Comparison of ENCODE assay signal across 17 cellular contexts in the genomic region with DNA sequence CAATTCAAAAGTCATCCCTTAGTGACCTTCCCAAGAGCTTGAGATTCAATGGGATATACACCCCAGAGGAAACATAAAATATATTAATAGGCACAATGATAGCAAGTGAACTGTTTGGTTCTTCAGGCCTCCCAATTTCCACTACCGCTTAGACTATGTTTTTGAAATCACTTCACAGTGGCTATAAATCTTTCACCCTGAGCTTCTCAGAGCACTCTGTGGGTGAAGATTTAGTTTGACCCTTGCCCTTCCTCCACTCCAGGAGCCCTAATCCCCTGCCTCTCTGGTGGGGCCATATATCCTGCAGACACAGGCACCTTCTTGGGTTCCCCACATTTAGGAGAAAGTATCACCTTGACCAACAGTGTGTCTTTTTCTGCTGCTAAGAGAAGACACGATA.
A peak's percentile ranks its signal among the peaks of the same experiment; 100 is the strongest.
DNase-seq lines count a peak whose midpoint lies in the region; ATAC-seq and TF ChIP-seq lines count a peak whose summit lies in the region.
"Had no signal": no experiment of that assay in that cellular context is flagged by ENCODE, and none has a peak within 500 bp of the region (broad histone marks: within the 10 kb centered on the region; RNA-seq: fewer than 3 reads in every experiment).

No MANE protein-coding gene starts in this region.

- H3K79me2 ChIP-seq in DND-41 (ENCODE audit: insufficient read depth, low read length) (peaks cover 4% of the 10 kb centered on the region; the same call in 1 of the 2 replicates), Karpas-422 (ENCODE audit: low read length) (no peaks in the 10 kb centered on the region), neural cell (replicated peaks; ENCODE audit: insufficient read depth, low read length) (no peaks in the 10 kb centered on the region)

- H3K4me1 ChIP-seq in DND-41 (ENCODE audit: insufficient read depth, low read length) (no peaks in the 10 kb centered on the region), Karpas-422 (ENCODE audit: low read length) (peaks cover 71% of the 10 kb centered on the region), esophagus muscularis mucosa (peaks cover 7 to 14% (median 9%) of the 10 kb centered on the region in 4 donors), endodermal cell (ENCODE audit: control insufficient read depth, insufficient read depth, low read length) (no peaks in the 10 kb centered on the region)

- TF ChIP-seq CTCF in DND-41 (IDR thresholded peaks at IDR 0.05; ENCODE audit: borderline replicate concordance, extremely low read depth, low read length, poor library complexity, severe bottlenecking) (no peak), esophagus muscularis mucosa (IDR thresholded peaks at IDR 0.05) (no peak), neural cell (IDR thresholded peaks at IDR 0.05; ENCODE audit: poor library complexity, severe bottlenecking) (no peak), endodermal cell (conservative IDR thresholded peaks at IDR 0.05) (no peak)

- no peak for TF ChIP-seq RAD21 in neural cell (conservative IDR thresholded peaks at IDR 0.05)

- no peak overlapping the region for H3K4me3 ChIP-seq in DND-41 (ENCODE audit: low read depth in 1 of 2, low read length in 2 of 2)
- H3K4me3 ChIP-seq in Karpas-422 (ENCODE audit: low read length) = no peak overlapping the region; the same call in 1 of the 2 replicates
- no peak overlapping the region for H3K4me3 ChIP-seq in esophagus muscularis mucosa
- no peak overlapping the region for H3K4me3 ChIP-seq in neural cell (ENCODE audit: low read length)
- H3K4me3 ChIP-seq in endodermal cell (ENCODE audit: low read length) = no peak overlapping the region
- H3K4me3 ChIP-seq: GM23248, HAP-1 had no signal

- TF ChIP-seq EP300 in esophagus muscularis mucosa (IDR thresholded peaks at IDR 0.05) = no peak
- TF ChIP-seq EP300 in neural cell (conservative IDR thresholded peaks at IDR 0.05; ENCODE audit: poor library complexity, severe bottlenecking) = no peak

- H3K27me3 ChIP-seq in DND-41 (ENCODE audit: insufficient read depth, low read length, poor library complexity) = no peaks in the 10 kb centered on the region
- no peaks in the 10 kb centered on the region for H3K27me3 ChIP-seq in Karpas-422 (ENCODE audit: low read length)
- no peaks in the 10 kb centered on the region for H3K27me3 ChIP-seq in esophagus muscularis mucosa
- no peaks in the 10 kb centered on the region for H3K27me3 ChIP-seq in neural cell (ENCODE audit: insufficient read depth, low read depth, low read length)
- H3K27me3 ChIP-seq in endodermal cell (ENCODE audit: control insufficient read depth, insufficient read depth, low read length, poor library complexity, severe bottlenecking) = no peaks in the 10 kb centered on the region
- H3K27me3 ChIP-seq: BE2C had no signal

- H3K36me3 Mint-ChIP-seq in endodermal cell (ENCODE audit: low read depth) = no peaks in the 10 kb centered on the region
- peaks cover 0 to 6% (median 0%) of the 10 kb centered on the region in 3 donors for H3K36me3 Mint-ChIP-seq in immature natural killer cell
- H3K36me3 Mint-ChIP-seq: CD4-positive, CD25-positive, alpha-beta regulatory T cell; CD8-positive, alpha-beta memory T cell had no signal

- ATAC-seq in DND-41 (ENCODE audit: insufficient read depth, low read depth) = no peak

- H3K27ac Mint-ChIP-seq in endodermal cell (no peak overlapping the region), immature natural killer cell (no peak overlapping the region)
- H3K27ac Mint-ChIP-seq: CD4-positive, CD25-positive, alpha-beta regulatory T cell; CD8-positive, alpha-beta memory T cell had no signal

- intact Hi-C loops in esophagus muscularis mucosa (cut with DNase I) = no loop called here

- H3K27ac ChIP-seq in DND-41 (ENCODE audit: low read length) = 0 out of 2 replicates have a peak overlapping the region, but pooled peaks have one; percentile 15
- peak overlapping the region; percentile 92 for H3K27ac ChIP-seq in Karpas-422 (ENCODE audit: low read length)
- no peak overlapping the region for H3K27ac ChIP-seq in esophagus muscularis mucosa (replicated peaks in 1 of 4)
- peak overlapping the region; percentile 1 for H3K27ac ChIP-seq in neural cell (ENCODE audit: low read length)
- H3K27ac ChIP-seq in endodermal cell (ENCODE audit: low read depth, low read length) = no peak overlapping the region
- H3K27ac ChIP-seq: GM23248, HL-60 had no signal

- H3K27me3 Mint-ChIP-seq in endodermal cell (ENCODE audit: insufficient read depth) = no peaks in the 10 kb centered on the region
- peaks cover 0 to 12% (median 0%) of the 10 kb centered on the region in 3 donors for H3K27me3 Mint-ChIP-seq in immature natural killer cell (ENCODE audit: low read depth in 3 of 3)
- H3K27me3 Mint-ChIP-seq: CD4-positive, CD25-positive, alpha-beta regulatory T cell had no signal

- peaks cover 2% of the 10 kb centered on the region for H3F3A ChIP-seq in neural cell (ENCODE audit: insufficient read depth, low read length, poor library complexity, severe bottlenecking)

- H3K36me3 ChIP-seq in DND-41 (ENCODE audit: insufficient read depth, low read length) (peaks cover 69% of the 10 kb centered on the region), Karpas-422 (ENCODE audit: insufficient read depth, low read length) (no peaks in the 10 kb centered on the region), esophagus muscularis mucosa (peaks cover 0 to 37% (median 19%) of the 10 kb centered on the region in 4 donors), neural cell (ENCODE audit: insufficient read depth, low read length) (no peaks in the 10 kb centered on the region), endodermal cell (ENCODE audit: control insufficient read depth, insufficient read depth, low read length) (no peaks in the 10 kb centered on the region)
- H3K36me3 ChIP-seq: HAP-1 had no signal

- H3K9me2 ChIP-seq in Karpas-422 (replicated peaks; ENCODE audit: insufficient read depth, low read length) (no peaks in the 10 kb centered on the region), neural cell (ENCODE audit: insufficient read depth, low read length) (no peaks in the 10 kb centered on the region)

- H4K20me1 ChIP-seq in DND-41 (ENCODE audit: insufficient read depth, low read length) = peaks cover 3% of the 10 kb centered on the region; the same call in 1 of the 2 replicates
- no peaks in the 10 kb centered on the region for H4K20me1 ChIP-seq in Karpas-422 (ENCODE audit: insufficient read depth, low read depth, low read length)
- H4K20me1 ChIP-seq in neural cell (ENCODE audit: insufficient read depth) = no peaks in the 10 kb centered on the region

- H3K9me3 Mint-ChIP-seq in endodermal cell (no peaks in the 10 kb centered on the region), immature natural killer cell (no peaks in the 10 kb centered on the region)
- H3K9me3 Mint-ChIP-seq: CD4-positive, CD25-positive, alpha-beta regulatory T cell; CD8-positive, alpha-beta memory T cell had no signal

- no peak overlapping the region for H3K4me3 Mint-ChIP-seq in endodermal cell
- H3K4me3 Mint-ChIP-seq in immature natural killer cell = no peak overlapping the region
- H3K4me3 Mint-ChIP-seq: CD4-positive, CD25-positive, alpha-beta regulatory T cell; CD8-positive, alpha-beta memory T cell had no signal

- H2AFZ ChIP-seq in DND-41 (ENCODE audit: low read depth, low read length) (no peak overlapping the region), Karpas-422 (ENCODE audit: low read length) (no peak overlapping the region), neural cell (ENCODE audit: low read depth, low read length) (no peak overlapping the region)
- H2AFZ ChIP-seq: GM23248 had no signal

- H3K4me2 ChIP-seq in DND-41 (ENCODE audit: insufficient read depth, low read length) (no peak overlapping the region), Karpas-422 (ENCODE audit: low read depth, low read length, poor library complexity, severe bottlenecking) (peak overlapping the region; percentile 45), neural cell (ENCODE audit: low read length) (no peak overlapping the region)

- no peak for DNase-seq in DND-41
- no peak for DNase-seq in Karpas-422
- DNase-seq in esophagus muscularis mucosa (ENCODE audit: extremely low spot score) = peak; percentile 21
- no peak for DNase-seq in endodermal cell
- no peak for DNase-seq in immature natural killer cell
- DNase-seq in pons (ENCODE audit: low spot score) = no peak
- DNase-seq: ACHN; C1 segment of cervical spinal cord; CD4-positive, CD25-positive, alpha-beta regulatory T cell; CD8-positive, alpha-beta memory T cell; COR-L47; GDM1; GM23248 had no signal

- H3K9me3 ChIP-seq in DND-41 (ENCODE audit: insufficient read depth, low read length, severe bottlenecking) (no peaks in the 10 kb centered on the region), Karpas-422 (ENCODE audit: low read length) (no peaks in the 10 kb centered on the region), esophagus muscularis mucosa (no peaks in the 10 kb centered on the region), neural cell (ENCODE audit: low read length) (no peaks in the 10 kb centered on the region), endodermal cell (ENCODE audit: control insufficient read depth, low read length) (no peaks in the 10 kb centered on the region)
- H3K9me3 ChIP-seq: BE2C, HAP-1 had no signal

- WGBS in esophagus muscularis mucosa = 94% methylated on average over 2 of the region's 2 CpGs
- 98 to 100% methylated on average over 1 to 2 of the region's 2 CpGs for WGBS in endodermal cell (ENCODE audit: insufficient coverage in 1 of 2, insufficient read length in 1 of 2), 2 experiments

- no peak overlapping the region for H3K9ac ChIP-seq in DND-41 (ENCODE audit: low read depth, low read length)
- H3K9ac ChIP-seq in Karpas-422 (ENCODE audit: low read length) = no peak overlapping the region
- H3K9ac ChIP-seq in neural cell (ENCODE audit: low read length) = no peak overlapping the region
- no peak overlapping the region for H3K9ac ChIP-seq in endodermal cell (ENCODE audit: extremely low read depth, low read length, poor library complexity, severe bottlenecking)
- H3K9ac ChIP-seq: GM23248 had no signal

- H3K4me1 Mint-ChIP-seq in endodermal cell (peaks cover 14% of the 10 kb centered on the region), immature natural killer cell (peaks cover 5 to 7% of the 10 kb centered on the region in 2 donors)
- H3K4me1 Mint-ChIP-seq: CD4-positive, CD25-positive, alpha-beta regulatory T cell; CD8-positive, alpha-beta memory T cell had no signal

- no peak for TF ChIP-seq POLR2A in esophagus muscularis mucosa (IDR thresholded peaks at IDR 0.05; ENCODE audit: low read depth)

TF ChIP-seq in neural cell, 6 proteins besides CTCF, POLR2A, EP300 and RAD21 (continues in another document):
- no peak for TF ChIP-seq EZH2 (IDR thresholded peaks at IDR 0.05; ENCODE audit: borderline replicate concordance, insufficient read depth, low read length, poor library complexity, severe bottlenecking)
- TF ChIP-seq SMC3 (conservative IDR thresholded peaks at IDR 0.05; ENCODE audit: poor library complexity) = no peak

Comparison
In these comparisons a context has a peak if more than half of its experiments do, and no peak if none do; other contexts are left out.
1. H3K27ac ChIP-seq: peak in DND-41 (single experiment), Karpas-422 (single experiment) and neural cell (single experiment); none in esophagus muscularis mucosa (0 of 4) and endodermal cell (single experiment).